ENCODE assay signal across 8 cellular contexts in the genomic region with DNA sequence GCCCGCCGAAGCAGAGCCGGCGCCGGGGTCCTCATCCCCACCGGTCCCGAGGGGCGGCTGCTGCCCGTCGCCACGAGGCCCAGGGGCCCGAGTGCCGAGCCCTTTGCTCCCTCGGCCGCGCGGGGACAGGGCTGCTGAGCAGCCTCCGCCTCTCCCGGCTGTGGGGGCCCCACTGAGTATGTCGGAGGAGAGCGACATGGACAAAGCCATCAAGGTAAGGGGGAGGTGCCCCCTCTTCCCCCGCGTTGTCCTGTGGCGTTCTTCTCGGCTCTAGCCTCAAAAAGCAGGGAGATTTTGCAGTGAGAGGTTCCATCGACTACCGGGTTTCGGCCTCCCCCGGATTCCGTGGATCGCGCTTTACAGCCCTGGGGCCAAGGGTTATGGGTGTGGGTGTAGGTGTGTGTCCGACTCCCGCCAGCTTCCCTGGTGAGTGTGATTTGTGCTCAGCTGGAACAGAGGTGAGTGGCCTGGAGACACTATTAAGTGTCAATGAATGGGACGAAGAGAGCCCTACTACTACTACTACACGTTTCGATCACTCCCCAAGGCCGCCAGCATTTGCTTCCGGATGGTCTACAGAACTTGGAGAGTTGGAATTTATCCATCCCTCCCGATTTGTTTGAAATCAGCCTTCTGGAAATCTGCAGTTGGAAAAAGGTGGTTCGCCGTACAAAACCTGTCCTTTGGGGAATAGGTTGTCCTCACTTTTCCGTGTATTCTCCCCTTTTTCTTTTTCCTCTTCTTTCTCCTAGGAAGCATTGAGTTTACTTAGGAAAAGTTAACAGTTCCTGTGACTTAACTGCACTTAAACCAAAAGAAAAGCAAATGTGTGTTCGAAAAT. TPM values are rescaled to one million over a fixed set of nuclear protein-coding genes. Genes with fewer than 3 reads are reported as not detected.
DNase-seq lines count a peak whose midpoint lies in the region; ATAC-seq and TF ChIP-seq lines count a peak whose summit lies in the region.

No MANE protein-coding gene starts in this region.

- no peaks in the 10 kb centered on the region for H3K9me3 ChIP-seq in lower lobe of right lung

- DNase-seq in activated CD8-positive, alpha-beta memory T cell treated with anti-CD3 and anti-CD28 coated beads, Interleukin-2, amount 10 ng/mL, durations not matched to agents 7 days and 5 days = peak; percentile 53
- DNase-seq in activated CD8-positive, alpha-beta memory T cell treated with anti-CD3 and anti-CD28 coated beads, Interleukin-2, amount 50 U/mL, for 4 hours = no peak
- DNase-seq in RWPE1 (ENCODE audit: low spot score) (peak; percentile 36), lower lobe of right lung (no peak), ecto neural progenitor cell (ENCODE audit: low spot score) (no peak)
- DNase-seq in central memory CD8-positive, alpha-beta T cell (ENCODE audit: low spot score in 2 of 2) = no peak
- peak in 1 of 2 donors; percentile 46 for DNase-seq in stimulated activated naive CD8-positive, alpha-beta T cell treated with anti-CD3 and anti-CD28 coated beads, Interleukin-15, amount 100 ng/mL, for 72 hours

- peak; percentile 20 for ATAC-seq in activated CD8-positive, alpha-beta memory T cell treated with anti-CD3 and anti-CD28 coated beads, Interleukin-2, amount 10 ng/mL, durations not matched to agents 7 days and 5 days
- peak; percentile 16 for ATAC-seq in HG02981 (IDR thresholded peaks at IDR 0.05; ENCODE audit: unreplicated experiment)
- peak; percentile 37 for ATAC-seq in central memory CD8-positive, alpha-beta T cell (replicated peaks; ENCODE audit: extremely low read depth, poor library complexity, severe bottlenecking)
- peak; percentile 40 to 44 for ATAC-seq in lower lobe of right lung
- peak; percentile 41 for ATAC-seq in stimulated activated naive CD8-positive, alpha-beta T cell treated with anti-CD3 and anti-CD28 coated beads, Interleukin-15, amount 100 ng/mL, for 72 hours

- peaks cover 40% of the 10 kb centered on the region for H3K36me3 Mint-ChIP-seq in activated CD8-positive, alpha-beta memory T cell treated with anti-CD3 and anti-CD28 coated beads, Interleukin-2, amount 10 ng/mL, durations not matched to agents 7 days and 5 days
- H3K36me3 Mint-ChIP-seq in central memory CD8-positive, alpha-beta T cell (ENCODE audit: insufficient read depth) = peaks cover 36% of the 10 kb centered on the region

- H3K4me1 Mint-ChIP-seq in activated CD8-positive, alpha-beta memory T cell treated with anti-CD3 and anti-CD28 coated beads, Interleukin-2, amount 10 ng/mL, durations not matched to agents 7 days and 5 days = peaks cover 56% of the 10 kb centered on the region
- H3K4me1 Mint-ChIP-seq in central memory CD8-positive, alpha-beta T cell = peaks cover 56% of the 10 kb centered on the region
- peaks cover 58% of the 10 kb centered on the region for H3K4me1 Mint-ChIP-seq in stimulated activated naive CD8-positive, alpha-beta T cell treated with anti-CD3 and anti-CD28 coated beads, Interleukin-15, amount 100 ng/mL, for 72 hours

- intact Hi-C loops in lower lobe of right lung (cut with DNase I) = no loop called here

- H3K36me3 ChIP-seq in lower lobe of right lung = peaks cover 12% of the 10 kb centered on the region

- no peak for TF ChIP-seq CTCF in RWPE1 (conservative IDR thresholded peaks at IDR 0.05; ENCODE audit: low read depth)
- no peak for TF ChIP-seq CTCF in lower lobe of right lung (IDR thresholded peaks at IDR 0.05)

- no peaks in the 10 kb centered on the region for H3K27me3 Mint-ChIP-seq in activated CD8-positive, alpha-beta memory T cell treated with anti-CD3 and anti-CD28 coated beads, Interleukin-2, amount 10 ng/mL, durations not matched to agents 7 days and 5 days
- H3K27me3 Mint-ChIP-seq in central memory CD8-positive, alpha-beta T cell = no peaks in the 10 kb centered on the region
- no peaks in the 10 kb centered on the region for H3K27me3 Mint-ChIP-seq in stimulated activated naive CD8-positive, alpha-beta T cell treated with anti-CD3 and anti-CD28 coated beads, Interleukin-15, amount 100 ng/mL, for 72 hours

- CTCF ChIA-PET in activated CD8-positive, alpha-beta memory T cell treated with anti-CD3 and anti-CD28 coated beads, Interleukin-2, amount 10 ng/mL, durations not matched to agents 7 days and 5 days (lab: Charles Lee) = interaction anchor here (1.0 to 2.1 kb wide), 4 partner anchors 30 to 568 kb away, joined by 3 to 12 read pairs (median 4); a partner anchor contains a TSS
- CTCF ChIA-PET in RWPE1 (lab: Yijun Ruan, JAX) = no interaction called here

- H3K9me3 Mint-ChIP-seq in activated CD8-positive, alpha-beta memory T cell treated with anti-CD3 and anti-CD28 coated beads, Interleukin-2, amount 10 ng/mL, durations not matched to agents 7 days and 5 days (ENCODE audit: low read depth) = no peaks in the 10 kb centered on the region
- H3K9me3 Mint-ChIP-seq in central memory CD8-positive, alpha-beta T cell = no peaks in the 10 kb centered on the region
- no peaks in the 10 kb centered on the region for H3K9me3 Mint-ChIP-seq in stimulated activated naive CD8-positive, alpha-beta T cell treated with anti-CD3 and anti-CD28 coated beads, Interleukin-15, amount 100 ng/mL, for 72 hours

- POLR2A ChIA-PET in RWPE1 (lab: Yijun Ruan, JAX; ENCODE audit: low non-redundant PET) = interaction anchor here (0.6 kb wide), 1 partner anchor 1972 kb away, joined by 7 read pairs; no protein-coding TSS in a partner anchor

- peaks cover 55% of the 10 kb centered on the region for H3K4me1 ChIP-seq in lower lobe of right lung

- H3K4me3 Mint-ChIP-seq in activated CD8-positive, alpha-beta memory T cell treated with anti-CD3 and anti-CD28 coated beads, Interleukin-2, amount 10 ng/mL, durations not matched to agents 7 days and 5 days = peak overlapping the region; percentile 96
- H3K4me3 Mint-ChIP-seq in central memory CD8-positive, alpha-beta T cell = peak overlapping the region; percentile 83
- peak overlapping the region; percentile 88 to 95 for H3K4me3 Mint-ChIP-seq in stimulated activated naive CD8-positive, alpha-beta T cell treated with anti-CD3 and anti-CD28 coated beads, Interleukin-15, amount 100 ng/mL, for 72 hours

- peak overlapping the region; percentile 91 for H3K27ac ChIP-seq in RWPE1
- H3K27ac ChIP-seq in lower lobe of right lung = peak overlapping the region; percentile 99

- H3K27me3 ChIP-seq in lower lobe of right lung (ENCODE audit: low read depth) = no peaks in the 10 kb centered on the region

- peak overlapping the region; percentile 96 for H3K4me3 ChIP-seq in lower lobe of right lung

- peak overlapping the region; percentile 95 for H3K27ac Mint-ChIP-seq in activated CD8-positive, alpha-beta memory T cell treated with anti-CD3 and anti-CD28 coated beads, Interleukin-2, amount 10 ng/mL, durations not matched to agents 7 days and 5 days
- H3K27ac Mint-ChIP-seq in central memory CD8-positive, alpha-beta T cell (ENCODE audit: low read depth) = peak overlapping the region; percentile 99
- peak overlapping the region; percentile 96 to 98 for H3K27ac Mint-ChIP-seq in stimulated activated naive CD8-positive, alpha-beta T cell treated with anti-CD3 and anti-CD28 coated beads, Interleukin-15, amount 100 ng/mL, for 72 hours

RNA-seq across cellular contexts. Expression of a gene that starts 0.7 kb away (rescaled TPM):
- total RNA-seq in activated CD8-positive, alpha-beta memory T cell treated with anti-CD3 and anti-CD28 coated beads, Interleukin-2, amount 10 ng/mL, durations not matched to agents 7 days and 5 days = 10 to 100 TPM; 48.1 to 49.6 TPM
- 39.4 TPM for total RNA-seq in lower lobe of right lung

Comparison
In these comparisons a context has a peak if more than half of its experiments do, and no peak if none do; other contexts are left out.
1. DNase-seq: peak in activated CD8-positive, alpha-beta memory T cell treated with anti-CD3 and anti-CD28 coated beads, Interleukin-2, amount 10 ng/mL, durations not matched to agents 7 days and 5 days (single experiment) and RWPE1 (single experiment); none in activated CD8-positive, alpha-beta memory T cell treated with anti-CD3 and anti-CD28 coated beads, Interleukin-2, amount 50 U/mL, for 4 hours (single experiment), central memory CD8-positive, alpha-beta T cell (0 of 2), lower lobe of right lung (single experiment) and ecto neural progenitor cell (single experiment).
2. Peak in every context shown above with its lines, with median percentiles within 50 percentile points of each other: ATAC-seq, H3K27ac Mint-ChIP-seq and H3K4me3 Mint-ChIP-seq.